Comparison of ENCODE assay signal across 8 cellular contexts in the genomic region with DNA sequence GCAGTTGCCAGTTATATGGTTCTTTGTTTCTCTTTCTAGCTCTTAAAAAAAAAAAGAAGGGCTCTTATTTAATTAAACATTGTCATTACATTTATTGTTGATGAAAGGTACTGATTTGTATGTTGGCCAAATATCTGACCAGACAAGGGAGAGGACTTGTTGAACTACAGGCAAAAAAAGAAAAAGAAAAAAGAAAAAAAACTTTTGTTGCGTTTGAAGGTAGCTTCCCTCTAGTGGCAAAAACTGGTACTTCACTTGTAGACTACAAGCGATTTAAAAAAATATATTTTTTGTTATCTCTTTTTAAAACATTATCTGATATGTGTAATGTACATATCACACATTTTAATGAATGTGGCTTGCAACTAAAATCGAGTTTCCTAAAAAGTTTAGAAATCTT.
A peak's percentile ranks its signal among the peaks of the same experiment; 100 is the strongest.
DNase-seq lines count a peak whose midpoint lies in the region; ATAC-seq and TF ChIP-seq lines count a peak whose summit lies in the region.

No MANE protein-coding gene starts in this region.

- TF ChIP-seq CTCF in fibroblast of villous mesenchyme (IDR thresholded peaks at IDR 0.05; ENCODE audit: insufficient read depth, low read depth, low read length) (peak; percentile 66), thoracic aorta (IDR thresholded peaks at IDR 0.05) (peak; percentile 58)

- H3K27ac Mint-ChIP-seq in activated T-helper 17 cell treated with anti-CD3 and anti-CD28 coated beads, Interleukin-2, amount 50 U/mL, for 72 hours: no peak overlapping the region

- H3K4me1 ChIP-seq in thoracic aorta (ENCODE audit: control insufficient read depth in 1 of 2, low read depth in 2 of 2): peaks cover 11 to 12% of the 10 kb centered on the region in 2 donors

- H3K9me3 Mint-ChIP-seq in activated T-helper 17 cell treated with anti-CD3 and anti-CD28 coated beads, Interleukin-2, amount 50 U/mL, for 72 hours: peaks cover 3% of the 10 kb centered on the region

- DNase-seq in NCI-H82 (lab: John Stamatoyannopoulos, UW) (peak; percentile 37), NCI-H82 treated with DMSO at 0.1 percent for 48 hours (lab: John Stamatoyannopoulos, UW; ENCODE audit: unreplicated experiment) (no peak), RPMI7951 (ENCODE audit: low read depth) (peak; percentile 10), fibroblast of villous mesenchyme (ENCODE audit: low read depth) (peak; percentile 49), thoracic aorta (ENCODE audit: low spot score) (no peak)

- no peaks in the 10 kb centered on the region for H3K27me3 Mint-ChIP-seq in activated T-helper 17 cell treated with anti-CD3 and anti-CD28 coated beads, Interleukin-2, amount 50 U/mL, for 72 hours

- H3K36me3 Mint-ChIP-seq in activated T-helper 17 cell treated with anti-CD3 and anti-CD28 coated beads, Interleukin-2, amount 50 U/mL, for 72 hours (ENCODE audit: low read depth): no peaks in the 10 kb centered on the region

- H3K36me3 ChIP-seq in thoracic aorta: no peaks in the 10 kb centered on the region

- H3K4me3 Mint-ChIP-seq in activated T-helper 17 cell treated with anti-CD3 and anti-CD28 coated beads, Interleukin-2, amount 50 U/mL, for 72 hours: no peak overlapping the region

- H3K27ac ChIP-seq in thoracic aorta: no peak overlapping the region

- H3K4me3 ChIP-seq in fibroblast of villous mesenchyme (ENCODE audit: low read depth, low read length) (no peak overlapping the region), thoracic aorta (peak overlapping the region; percentile 35)

- H3K27me3 ChIP-seq in thoracic aorta (replicated peaks; ENCODE audit: insufficient read depth): no peaks in the 10 kb centered on the region

- no peaks in the 10 kb centered on the region for H3K9me3 ChIP-seq in thoracic aorta

- ATAC-seq in thoracic aorta (ENCODE audit: insufficient number of reproducible peaks, low FRiP score, low read depth) (no peak), HG03280 (IDR thresholded peaks at IDR 0.05; ENCODE audit: unreplicated experiment) (no peak), GM21529 (IDR thresholded peaks at IDR 0.05; ENCODE audit: unreplicated experiment) (no peak)
- ATAC-seq in activated T-helper 17 cell treated with anti-CD3 and anti-CD28 coated beads, Interleukin-2, amount 50 U/mL, for 72 hours (replicated peaks): no peak

- H3K4me1 Mint-ChIP-seq in activated T-helper 17 cell treated with anti-CD3 and anti-CD28 coated beads, Interleukin-2, amount 50 U/mL, for 72 hours: no peaks in the 10 kb centered on the region

Comparison
In these comparisons a context has a peak if more than half of its experiments do, and no peak if none do; other contexts are left out.
1. DNase-seq: peak in NCI-H82 (single experiment), RPMI7951 (single experiment) and fibroblast of villous mesenchyme (single experiment); none in NCI-H82 treated with DMSO at 0.1 percent for 48 hours (single experiment) and thoracic aorta (single experiment).